1 cellular context compared by ENCODE assay signal in the genomic region with DNA sequence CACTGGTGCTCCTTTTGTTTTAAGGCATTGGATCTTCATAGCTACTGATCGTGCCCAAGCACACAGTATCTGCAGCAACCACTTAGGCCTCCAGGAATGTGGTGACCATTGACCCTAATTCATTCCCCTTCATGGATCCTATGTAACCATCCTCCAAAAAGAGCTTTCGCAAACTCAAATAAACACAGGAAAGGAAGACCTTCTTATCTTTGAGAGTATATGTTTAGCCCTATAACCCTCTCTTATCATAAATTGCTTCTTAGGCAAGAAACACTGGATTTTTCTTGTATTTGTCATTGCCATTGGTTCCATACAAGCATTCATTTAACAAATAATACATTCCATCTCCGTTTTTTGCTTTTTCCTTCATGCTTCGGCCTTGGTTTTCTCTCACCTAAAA.
TF ChIP-seq lines count a peak whose summit lies in the region.

No MANE protein-coding gene starts in this region.

TF ChIP-seq in HepG2, 621 proteins besides CTCF, POLR2A, EP300 and RAD21 (continued from another document and continues in another):
- TF ChIP-seq ELF4 (CRISPR knock-in tag; IDR thresholded peaks at IDR 0.05; ENCODE audit: borderline replicate concordance) (no peak), ZNF616 (CRISPR knock-in tag; IDR thresholded peaks at IDR 0.05; ENCODE audit: low read depth) (no peak), NCOA2 (CRISPR knock-in tag; IDR thresholded peaks at IDR 0.05) (peak; percentile 92), ETV5 (CRISPR knock-in tag; IDR thresholded peaks at IDR 0.05; ENCODE audit: borderline replicate concordance) (peak; percentile 56; the same call in 1 of the 2 replicates), ZNF282 (IDR thresholded peaks at IDR 0.05; ENCODE audit: partially characterized antibody) (no peak), ZNF343 (CRISPR knock-in tag; IDR thresholded peaks at IDR 0.05) (no peak), SNRNP70 (IDR thresholded peaks at IDR 0.05; ENCODE audit: low read depth, low read length) (no peak), RBFOX2 (IDR thresholded peaks at IDR 0.05; ENCODE audit: low read depth, low read length) (no peak), ZNF354B (CRISPR knock-in tag; IDR thresholded peaks at IDR 0.05) (no peak), NFRKB (IDR thresholded peaks at IDR 0.05) (no peak), PAF1 (CRISPR knock-in tag; IDR thresholded peaks at IDR 0.05) (no peak), ZNF24 (IDR thresholded peaks at IDR 0.05) (no peak), ZBTB38 (CRISPR knock-in tag; IDR thresholded peaks at IDR 0.05) (no peak), SNAPC2 (CRISPR knock-in tag; IDR thresholded peaks at IDR 0.05) (no peak), RNF2 (conservative IDR thresholded peaks at IDR 0.05; ENCODE audit: low read depth) (no peak), HCFC1 (IDR thresholded peaks at IDR 0.05; ENCODE audit: low read depth, low read length) (no peak), ZNF883 (CRISPR knock-in tag; IDR thresholded peaks at IDR 0.05; ENCODE audit: not compliant biosample characterization) (no peak), ZNF253 (CRISPR knock-in tag; IDR thresholded peaks at IDR 0.05; ENCODE audit: borderline replicate concordance) (no peak), KMT2A (CRISPR knock-in tag; IDR thresholded peaks at IDR 0.05) (no peak), IRF2 (CRISPR knock-in tag; IDR thresholded peaks at IDR 0.05) (0 out of 2 replicates have a peak, but pooled peaks have one; percentile 24), ARNT (IDR thresholded peaks at IDR 0.05) (no peak), ATF7 (IDR thresholded peaks at IDR 0.05) (no peak), ATF7 (CRISPR knock-in tag; IDR thresholded peaks at IDR 0.05) (no peak), ZNF781 (CRISPR knock-in tag; IDR thresholded peaks at IDR 0.05; ENCODE audit: borderline replicate concordance, not compliant biosample characterization) (no peak), ATAD3A (CRISPR knock-in tag; IDR thresholded peaks at IDR 0.05) (no peak), ZFP62 (CRISPR knock-in tag; IDR thresholded peaks at IDR 0.05) (no peak), HOXA3 (CRISPR knock-in tag; IDR thresholded peaks at IDR 0.05) (peak; percentile 45; the same call in 1 of the 2 replicates), ZFP82 (CRISPR knock-in tag; IDR thresholded peaks at IDR 0.05; ENCODE audit: borderline replicate concordance) (no peak), CC2D1A (CRISPR knock-in tag; IDR thresholded peaks at IDR 0.05) (no peak), ZNF12 (CRISPR knock-in tag; IDR thresholded peaks at IDR 0.05) (peak; percentile 64), ZNF720 (CRISPR knock-in tag; IDR thresholded peaks at IDR 0.05) (no peak), ZNF251 (CRISPR knock-in tag; IDR thresholded peaks at IDR 0.05) (no peak), ZNF263 (CRISPR knock-in tag; IDR thresholded peaks at IDR 0.05) (no peak), STAG1 (CRISPR knock-in tag; IDR thresholded peaks at IDR 0.05) (no peak), FIP1L1 (IDR thresholded peaks at IDR 0.05; ENCODE audit: borderline replicate concordance, insufficient read depth, low read depth, low read length) (no peak), PRPF4 (IDR thresholded peaks at IDR 0.05; ENCODE audit: low read depth, low read length, poor library complexity, severe bottlenecking) (no peak), DPF2 (CRISPR knock-in tag; IDR thresholded peaks at IDR 0.05; ENCODE audit: borderline replicate concordance, low read depth) (peak; percentile 73), SP4 (CRISPR knock-in tag; IDR thresholded peaks at IDR 0.05) (no peak), NFE2L2 (IDR thresholded peaks at IDR 0.05; ENCODE audit: low read length) (no peak), GFI1 (CRISPR knock-in tag; IDR thresholded peaks at IDR 0.05; ENCODE audit: borderline replicate concordance) (peak; percentile 75), ZSCAN20 (CRISPR knock-in tag; IDR thresholded peaks at IDR 0.05; ENCODE audit: borderline replicate concordance) (no peak)
- TF ChIP-seq, protein P1, sequence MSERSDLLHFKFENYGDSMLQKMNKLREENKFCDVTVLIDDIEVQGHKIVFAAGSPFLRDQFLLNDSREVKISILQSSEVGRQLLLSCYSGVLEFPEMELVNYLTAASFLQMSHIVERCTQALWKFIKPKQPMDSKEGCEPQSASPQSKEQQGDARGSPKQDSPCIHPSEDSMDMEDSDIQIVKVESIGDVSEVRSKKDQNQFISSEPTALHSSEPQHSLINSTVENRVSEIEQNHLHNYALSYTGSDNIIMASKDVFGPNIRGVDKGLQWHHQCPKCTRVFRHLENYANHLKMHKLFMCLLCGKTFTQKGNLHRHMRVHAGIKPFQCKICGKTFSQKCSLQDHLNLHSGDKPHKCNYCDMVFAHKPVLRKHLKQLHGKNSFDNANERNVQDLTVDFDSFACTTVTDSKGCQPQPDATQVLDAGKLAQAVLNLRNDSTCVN (CRISPR knock-in tag; IDR thresholded peaks at IDR 0.05; ENCODE audit: borderline replicate concordance) = no peak
- TF ChIP-seq, protein P2, sequence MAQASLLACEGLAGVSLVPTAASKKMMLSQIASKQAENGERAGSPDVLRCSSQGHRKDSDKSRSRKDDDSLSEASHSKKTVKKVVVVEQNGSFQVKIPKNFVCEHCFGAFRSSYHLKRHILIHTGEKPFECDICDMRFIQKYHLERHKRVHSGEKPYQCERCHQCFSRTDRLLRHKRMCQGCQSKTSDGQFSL (CRISPR knock-in tag; IDR thresholded peaks at IDR 0.05) = no peak
- TF ChIP-seq, protein P3, sequence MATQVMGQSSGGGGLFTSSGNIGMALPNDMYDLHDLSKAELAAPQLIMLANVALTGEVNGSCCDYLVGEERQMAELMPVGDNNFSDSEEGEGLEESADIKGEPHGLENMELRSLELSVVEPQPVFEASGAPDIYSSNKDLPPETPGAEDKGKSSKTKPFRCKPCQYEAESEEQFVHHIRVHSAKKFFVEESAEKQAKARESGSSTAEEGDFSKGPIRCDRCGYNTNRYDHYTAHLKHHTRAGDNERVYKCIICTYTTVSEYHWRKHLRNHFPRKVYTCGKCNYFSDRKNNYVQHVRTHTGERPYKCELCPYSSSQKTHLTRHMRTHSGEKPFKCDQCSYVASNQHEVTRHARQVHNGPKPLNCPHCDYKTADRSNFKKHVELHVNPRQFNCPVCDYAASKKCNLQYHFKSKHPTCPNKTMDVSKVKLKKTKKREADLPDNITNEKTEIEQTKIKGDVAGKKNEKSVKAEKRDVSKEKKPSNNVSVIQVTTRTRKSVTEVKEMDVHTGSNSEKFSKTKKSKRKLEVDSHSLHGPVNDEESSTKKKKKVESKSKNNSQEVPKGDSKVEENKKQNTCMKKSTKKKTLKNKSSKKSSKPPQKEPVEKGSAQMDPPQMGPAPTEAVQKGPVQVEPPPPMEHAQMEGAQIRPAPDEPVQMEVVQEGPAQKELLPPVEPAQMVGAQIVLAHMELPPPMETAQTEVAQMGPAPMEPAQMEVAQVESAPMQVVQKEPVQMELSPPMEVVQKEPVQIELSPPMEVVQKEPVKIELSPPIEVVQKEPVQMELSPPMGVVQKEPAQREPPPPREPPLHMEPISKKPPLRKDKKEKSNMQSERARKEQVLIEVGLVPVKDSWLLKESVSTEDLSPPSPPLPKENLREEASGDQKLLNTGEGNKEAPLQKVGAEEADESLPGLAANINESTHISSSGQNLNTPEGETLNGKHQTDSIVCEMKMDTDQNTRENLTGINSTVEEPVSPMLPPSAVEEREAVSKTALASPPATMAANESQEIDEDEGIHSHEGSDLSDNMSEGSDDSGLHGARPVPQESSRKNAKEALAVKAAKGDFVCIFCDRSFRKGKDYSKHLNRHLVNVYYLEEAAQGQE (IDR thresholded peaks at IDR 0.05; ENCODE audit: borderline replicate concordance in 1 of 2, low read depth in 1 of 2, low read length in 2 of 2) = no peak
- TF ChIP-seq, protein P4, sequence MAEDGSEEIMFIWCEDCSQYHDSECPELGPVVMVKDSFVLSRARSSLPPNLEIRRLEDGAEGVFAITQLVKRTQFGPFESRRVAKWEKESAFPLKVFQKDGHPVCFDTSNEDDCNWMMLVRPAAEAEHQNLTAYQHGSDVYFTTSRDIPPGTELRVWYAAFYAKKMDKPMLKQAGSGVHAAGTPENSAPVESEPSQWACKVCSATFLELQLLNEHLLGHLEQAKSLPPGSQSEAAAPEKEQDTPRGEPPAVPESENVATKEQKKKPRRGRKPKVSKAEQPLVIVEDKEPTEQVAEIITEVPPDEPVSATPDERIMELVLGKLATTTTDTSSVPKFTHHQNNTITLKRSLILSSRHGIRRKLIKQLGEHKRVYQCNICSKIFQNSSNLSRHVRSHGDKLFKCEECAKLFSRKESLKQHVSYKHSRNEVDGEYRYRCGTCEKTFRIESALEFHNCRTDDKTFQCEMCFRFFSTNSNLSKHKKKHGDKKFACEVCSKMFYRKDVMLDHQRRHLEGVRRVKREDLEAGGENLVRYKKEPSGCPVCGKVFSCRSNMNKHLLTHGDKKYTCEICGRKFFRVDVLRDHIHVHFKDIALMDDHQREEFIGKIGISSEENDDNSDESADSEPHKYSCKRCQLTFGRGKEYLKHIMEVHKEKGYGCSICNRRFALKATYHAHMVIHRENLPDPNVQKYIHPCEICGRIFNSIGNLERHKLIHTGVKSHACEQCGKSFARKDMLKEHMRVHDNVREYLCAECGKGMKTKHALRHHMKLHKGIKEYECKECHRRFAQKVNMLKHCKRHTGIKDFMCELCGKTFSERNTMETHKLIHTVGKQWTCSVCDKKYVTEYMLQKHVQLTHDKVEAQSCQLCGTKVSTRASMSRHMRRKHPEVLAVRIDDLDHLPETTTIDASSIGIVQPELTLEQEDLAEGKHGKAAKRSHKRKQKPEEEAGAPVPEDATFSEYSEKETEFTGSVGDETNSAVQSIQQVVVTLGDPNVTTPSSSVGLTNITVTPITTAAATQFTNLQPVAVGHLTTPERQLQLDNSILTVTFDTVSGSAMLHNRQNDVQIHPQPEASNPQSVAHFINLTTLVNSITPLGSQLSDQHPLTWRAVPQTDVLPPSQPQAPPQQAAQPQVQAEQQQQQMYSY (CRISPR knock-in tag; IDR thresholded peaks at IDR 0.05) = peak; percentile 71; the same call in 1 of the 2 replicates
- TF ChIP-seq, protein P5, sequence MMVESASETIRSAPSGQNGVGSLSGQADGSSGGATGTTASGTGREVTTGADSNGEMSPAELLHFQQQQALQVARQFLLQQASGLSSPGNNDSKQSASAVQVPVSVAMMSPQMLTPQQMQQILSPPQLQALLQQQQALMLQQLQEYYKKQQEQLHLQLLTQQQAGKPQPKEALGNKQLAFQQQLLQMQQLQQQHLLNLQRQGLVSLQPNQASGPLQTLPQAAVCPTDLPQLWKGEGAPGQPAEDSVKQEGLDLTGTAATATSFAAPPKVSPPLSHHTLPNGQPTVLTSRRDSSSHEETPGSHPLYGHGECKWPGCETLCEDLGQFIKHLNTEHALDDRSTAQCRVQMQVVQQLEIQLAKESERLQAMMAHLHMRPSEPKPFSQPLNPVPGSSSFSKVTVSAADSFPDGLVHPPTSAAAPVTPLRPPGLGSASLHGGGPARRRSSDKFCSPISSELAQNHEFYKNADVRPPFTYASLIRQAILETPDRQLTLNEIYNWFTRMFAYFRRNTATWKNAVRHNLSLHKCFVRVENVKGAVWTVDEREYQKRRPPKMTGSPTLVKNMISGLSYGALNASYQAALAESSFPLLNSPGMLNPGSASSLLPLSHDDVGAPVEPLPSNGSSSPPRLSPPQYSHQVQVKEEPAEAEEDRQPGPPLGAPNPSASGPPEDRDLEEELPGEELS (CRISPR knock-in tag; IDR thresholded peaks at IDR 0.05) = peak; percentile 91
- TF ChIP-seq, protein P6, sequence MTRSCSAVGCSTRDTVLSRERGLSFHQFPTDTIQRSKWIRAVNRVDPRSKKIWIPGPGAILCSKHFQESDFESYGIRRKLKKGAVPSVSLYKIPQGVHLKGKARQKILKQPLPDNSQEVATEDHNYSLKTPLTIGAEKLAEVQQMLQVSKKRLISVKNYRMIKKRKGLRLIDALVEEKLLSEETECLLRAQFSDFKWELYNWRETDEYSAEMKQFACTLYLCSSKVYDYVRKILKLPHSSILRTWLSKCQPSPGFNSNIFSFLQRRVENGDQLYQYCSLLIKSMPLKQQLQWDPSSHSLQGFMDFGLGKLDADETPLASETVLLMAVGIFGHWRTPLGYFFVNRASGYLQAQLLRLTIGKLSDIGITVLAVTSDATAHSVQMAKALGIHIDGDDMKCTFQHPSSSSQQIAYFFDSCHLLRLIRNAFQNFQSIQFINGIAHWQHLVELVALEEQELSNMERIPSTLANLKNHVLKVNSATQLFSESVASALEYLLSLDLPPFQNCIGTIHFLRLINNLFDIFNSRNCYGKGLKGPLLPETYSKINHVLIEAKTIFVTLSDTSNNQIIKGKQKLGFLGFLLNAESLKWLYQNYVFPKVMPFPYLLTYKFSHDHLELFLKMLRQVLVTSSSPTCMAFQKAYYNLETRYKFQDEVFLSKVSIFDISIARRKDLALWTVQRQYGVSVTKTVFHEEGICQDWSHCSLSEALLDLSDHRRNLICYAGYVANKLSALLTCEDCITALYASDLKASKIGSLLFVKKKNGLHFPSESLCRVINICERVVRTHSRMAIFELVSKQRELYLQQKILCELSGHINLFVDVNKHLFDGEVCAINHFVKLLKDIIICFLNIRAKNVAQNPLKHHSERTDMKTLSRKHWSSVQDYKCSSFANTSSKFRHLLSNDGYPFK (CRISPR knock-in tag; IDR thresholded peaks at IDR 0.05; ENCODE audit: borderline replicate concordance) = no peak
- TF ChIP-seq, protein P7, sequence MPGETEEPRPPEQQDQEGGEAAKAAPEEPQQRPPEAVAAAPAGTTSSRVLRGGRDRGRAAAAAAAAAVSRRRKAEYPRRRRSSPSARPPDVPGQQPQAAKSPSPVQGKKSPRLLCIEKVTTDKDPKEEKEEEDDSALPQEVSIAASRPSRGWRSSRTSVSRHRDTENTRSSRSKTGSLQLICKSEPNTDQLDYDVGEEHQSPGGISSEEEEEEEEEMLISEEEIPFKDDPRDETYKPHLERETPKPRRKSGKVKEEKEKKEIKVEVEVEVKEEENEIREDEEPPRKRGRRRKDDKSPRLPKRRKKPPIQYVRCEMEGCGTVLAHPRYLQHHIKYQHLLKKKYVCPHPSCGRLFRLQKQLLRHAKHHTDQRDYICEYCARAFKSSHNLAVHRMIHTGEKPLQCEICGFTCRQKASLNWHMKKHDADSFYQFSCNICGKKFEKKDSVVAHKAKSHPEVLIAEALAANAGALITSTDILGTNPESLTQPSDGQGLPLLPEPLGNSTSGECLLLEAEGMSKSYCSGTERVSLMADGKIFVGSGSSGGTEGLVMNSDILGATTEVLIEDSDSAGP (CRISPR knock-in tag; IDR thresholded peaks at IDR 0.05; ENCODE audit: borderline replicate concordance) = no peak
- TF ChIP-seq, protein P8, sequence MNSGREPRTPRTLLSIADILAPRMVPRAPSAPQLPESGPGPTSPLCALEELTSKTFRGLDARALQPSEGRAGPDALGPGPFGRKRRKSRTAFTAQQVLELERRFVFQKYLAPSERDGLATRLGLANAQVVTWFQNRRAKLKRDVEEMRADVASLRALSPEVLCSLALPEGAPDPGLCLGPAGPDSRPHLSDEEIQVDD (CRISPR knock-in tag; IDR thresholded peaks at IDR 0.05; ENCODE audit: borderline replicate concordance) = no peak
- TF ChIP-seq, protein P9, sequence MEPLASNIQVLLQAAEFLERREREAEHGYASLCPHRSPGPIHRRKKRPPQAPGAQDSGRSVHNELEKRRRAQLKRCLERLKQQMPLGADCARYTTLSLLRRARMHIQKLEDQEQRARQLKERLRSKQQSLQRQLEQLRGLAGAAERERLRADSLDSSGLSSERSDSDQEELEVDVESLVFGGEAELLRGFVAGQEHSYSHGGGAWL (CRISPR knock-in tag; IDR thresholded peaks at IDR 0.05) = no peak
